Comparison of ENCODE assay signal across 27 cellular contexts in genomic region chr11:2880646-2881045, GRCh38. TPM values are rescaled to one million over a fixed set of nuclear protein-coding genes. Genes with fewer than 3 reads are reported as not detected.
"Had no signal": no experiment of that assay in that cellular context is flagged by ENCODE, and none has a peak within 500 bp of the region (broad histone marks: within the 10 kb centered on the region; RNA-seq: fewer than 3 reads in every experiment).

No MANE protein-coding gene starts in this region.

- H3K9ac ChIP-seq: parathyroid adenoma had no signal

- H3K36me3 Mint-ChIP-seq: memory B cell had no signal

- FAIRE-seq: colon, keratinocyte, small intestine had no signal

- H3K79me2 ChIP-seq: parathyroid adenoma had no signal

- H2AFZ ChIP-seq: parathyroid adenoma had no signal

- H3K9me3 Mint-ChIP-seq: stimulated activated naive CD8-positive, alpha-beta T cell treated with anti-CD3 and anti-CD28 coated beads, Interleukin-15, amount 100 ng/mL, for 72 hours; type B pancreatic cell had no signal

- H3K27me3 ChIP-seq: gastroesophageal sphincter, right lobe of liver, thyroid gland had no signal

- H3K27ac ChIP-seq: foreskin keratinocyte, gastroesophageal sphincter, parathyroid adenoma, right lobe of liver, thyroid gland had no signal

- H3K4me3 ChIP-seq: dorsolateral prefrontal cortex, gastroesophageal sphincter, heart right ventricle, lung, right lobe of liver, thyroid gland had no signal

- H3K4me3 Mint-ChIP-seq: memory B cell; naive thymus-derived CD8-positive, alpha-beta T cell; stimulated activated naive CD8-positive, alpha-beta T cell treated with anti-CD3 and anti-CD28 coated beads, Interleukin-15, amount 100 ng/mL, for 72 hours; type B pancreatic cell had no signal

- H3K27ac Mint-ChIP-seq: memory B cell; naive thymus-derived CD8-positive, alpha-beta T cell; progenitor cell of endocrine pancreas; type B pancreatic cell had no signal

- H3K36me3 ChIP-seq: heart right ventricle, right lobe of liver, thyroid gland had no signal

- H3K9me3 ChIP-seq: right lobe of liver, thyroid gland had no signal

- H3K4me1 ChIP-seq: foreskin keratinocyte, parathyroid adenoma had no signal

- DNase-seq: central memory CD4-positive, alpha-beta T cell; dorsolateral prefrontal cortex; effector CD4-positive, alpha-beta T cell; foreskin keratinocyte; heart right ventricle; hypothalamus; midbrain; naive thymus-derived CD8-positive, alpha-beta T cell; right lobe of liver; small intestine; stimulated activated CD4-positive, alpha-beta T cell treated with anti-CD3 and anti-CD28 coated beads, Interleukin-15, amount 100 ng/mL, for 24 hours; stimulated activated CD4-positive, alpha-beta T cell treated with anti-CD3 and anti-CD28 coated beads, Interleukin-2, amount 100 ng/mL, for 48 hours; stimulated activated CD8-positive, alpha-beta memory T cell treated with anti-CD3 and anti-CD28 coated beads, Interleukin-4, amount 100 ng/mL, for 48 hours; stimulated activated naive CD4-positive, alpha-beta T cell; stimulated activated naive CD8-positive, alpha-beta T cell treated with anti-CD3 and anti-CD28 coated beads, Interleukin-15, amount 100 ng/mL, for 72 hours; thyroid gland had no signal

RNA-seq across cellular contexts. Expression of gene PHLDA2, which starts 48.6 kb away (rescaled TPM):
- total RNA-seq: cerebellum, temporal lobe had no signal
- polyA plus RNA-seq: naive thymus-derived CD8-positive, alpha-beta T cell; neural cell had no signal
